8 cellular contexts compared by ENCODE assay signal in genomic region chr3:111978833-111979688, GRCh38. TPM values are rescaled to one million over a fixed set of nuclear protein-coding genes. Genes with fewer than 3 reads are reported as not detected.
DNase-seq lines count a peak whose midpoint lies in the region; ATAC-seq and TF ChIP-seq lines count a peak whose summit lies in the region.

ABHD10 (plus strand) TSS chr3:111979026; CDS start chr3:111979062, 36 bp downstream.

- peaks cover 52% of the 10 kb centered on the region for H3K4me1 Mint-ChIP-seq in activated T-helper 1 cell treated with anti-CD3 and anti-CD28 coated beads, Interleukin-12 subunit alpha, Interleukin-12 subunit beta, Interleukin-2, Interleukin-4 antibody, amounts not matched to agents 30 ng/mL and 10 ng/mL and 1 ng/mL, durations not matched to agents 14 hours and 24 hours and 36 hours (ENCODE audit: low read depth)
- H3K4me1 Mint-ChIP-seq in naive thymus-derived CD4-positive, alpha-beta T cell: peaks cover 20 to 57% (median 47%) of the 10 kb centered on the region in 7 donors
- peaks cover 7 to 21% of the 10 kb centered on the region in 2 donors for H3K4me1 Mint-ChIP-seq in stimulated activated naive B cell treated with anti-CD40 and anti-IgM and Interleukin-4, amounts not matched to agents 10 μg/mL and 1 μg/mL and 100 μg/mL, for 72 hours

- H3K27me3 Mint-ChIP-seq in activated T-helper 1 cell treated with anti-CD3 and anti-CD28 coated beads, Interleukin-12 subunit alpha, Interleukin-12 subunit beta, Interleukin-2, Interleukin-4 antibody, amounts not matched to agents 30 ng/mL and 10 ng/mL and 1 ng/mL, durations not matched to agents 14 hours and 24 hours and 36 hours (ENCODE audit: insufficient read depth): peaks cover 13% of the 10 kb centered on the region
- H3K27me3 Mint-ChIP-seq in naive thymus-derived CD4-positive, alpha-beta T cell: peaks cover 0 to 24% (median 0%) of the 10 kb centered on the region in 5 donors
- no peaks in the 10 kb centered on the region for H3K27me3 Mint-ChIP-seq in stimulated activated naive B cell treated with anti-CD40 and anti-IgM and Interleukin-4, amounts not matched to agents 10 μg/mL and 1 μg/mL and 100 μg/mL, for 72 hours

- POLR2A ChIA-PET in naive thymus-derived CD4-positive, alpha-beta T cell (lab: Charles Lee): interaction anchor here (0.5 to 2.3 kb wide), 20 partner anchors 8 to 312 kb away, joined by 3 to 13 read pairs (median 4); partner anchors contain the start of gene PHLDB2

- TF ChIP-seq CTCF in KMS-11 (conservative IDR thresholded peaks at IDR 0.05; ENCODE audit: low read depth, low read length): no peak
- no peak for TF ChIP-seq CTCF in fibroblast of lung (conservative IDR thresholded peaks at IDR 0.05 in 1 of 2, IDR thresholded peaks at IDR 0.05 in 1 of 2; ENCODE audit: low read depth in 1 of 2, low read length in 2 of 2)

- H3K9me3 Mint-ChIP-seq in activated T-helper 1 cell treated with anti-CD3 and anti-CD28 coated beads, Interleukin-12 subunit alpha, Interleukin-12 subunit beta, Interleukin-2, Interleukin-4 antibody, amounts not matched to agents 30 ng/mL and 10 ng/mL and 1 ng/mL, durations not matched to agents 14 hours and 24 hours and 36 hours: no peaks in the 10 kb centered on the region
- peaks cover 0 to 4% (median 0%) of the 10 kb centered on the region in 11 donors for H3K9me3 Mint-ChIP-seq in naive thymus-derived CD4-positive, alpha-beta T cell
- no peaks in the 10 kb centered on the region for H3K9me3 Mint-ChIP-seq in stimulated activated naive B cell treated with anti-CD40 and anti-IgM and Interleukin-4, amounts not matched to agents 10 μg/mL and 1 μg/mL and 100 μg/mL, for 72 hours

- H3K27ac ChIP-seq in KMS-11 (peak within 1 kb of the TSS; percentile 58), fibroblast of lung (ENCODE audit: insufficient read depth, low read length) (peak within 1 kb of the TSS; percentile 42)
- H3K27ac ChIP-seq in naive thymus-derived CD4-positive, alpha-beta T cell (ENCODE audit: low read depth, low read length): peak within 1 kb of the TSS; percentile 75

- H3K4me3 ChIP-seq in KMS-11 (IDR thresholded peaks at IDR 0.05; ENCODE audit: insufficient read depth, low read depth, low read length) (peak within 1 kb of the TSS; percentile 66), fibroblast of lung (replicated peaks in 1 of 4; ENCODE audit: control extremely low read depth in 1 of 4, insufficient read depth in 1 of 4, low read depth in 3 of 4, low read length in 4 of 4) (peak within 1 kb of the TSS; percentile 63 to 89 (median 80))
- H3K4me3 ChIP-seq in naive thymus-derived CD4-positive, alpha-beta T cell (ENCODE audit: low read length): peak within 1 kb of the TSS; percentile 83

- peak within 1 kb of the TSS; percentile 89 for H3K4me3 Mint-ChIP-seq in activated T-helper 1 cell treated with anti-CD3 and anti-CD28 coated beads, Interleukin-12 subunit alpha, Interleukin-12 subunit beta, Interleukin-2, Interleukin-4 antibody, amounts not matched to agents 30 ng/mL and 10 ng/mL and 1 ng/mL, durations not matched to agents 14 hours and 24 hours and 36 hours
- peak within 1 kb of the TSS; percentile 82 to 97 (median 92) for H3K4me3 Mint-ChIP-seq in naive thymus-derived CD4-positive, alpha-beta T cell
- H3K4me3 Mint-ChIP-seq in stimulated activated naive B cell treated with anti-CD40 and anti-IgM and Interleukin-4, amounts not matched to agents 10 μg/mL and 1 μg/mL and 100 μg/mL, for 72 hours: peak within 1 kb of the TSS; percentile 88 to 92

- H3K27ac Mint-ChIP-seq in activated T-helper 1 cell treated with anti-CD3 and anti-CD28 coated beads, Interleukin-12 subunit alpha, Interleukin-12 subunit beta, Interleukin-2, Interleukin-4 antibody, amounts not matched to agents 30 ng/mL and 10 ng/mL and 1 ng/mL, durations not matched to agents 14 hours and 24 hours and 36 hours: peak within 1 kb of the TSS; percentile 90
- H3K27ac Mint-ChIP-seq in naive thymus-derived CD4-positive, alpha-beta T cell: peak within 1 kb of the TSS; percentile 92 to 96 (median 94)
- peak within 1 kb of the TSS; percentile 97 for H3K27ac Mint-ChIP-seq in stimulated activated naive B cell treated with anti-CD40 and anti-IgM and Interleukin-4, amounts not matched to agents 10 μg/mL and 1 μg/mL and 100 μg/mL, for 72 hours

- intact Hi-C loops in activated T-helper 1 cell treated with anti-CD3 and anti-CD28 coated beads, Interleukin-12 subunit alpha, Interleukin-12 subunit beta, Interleukin-2, Interleukin-4 antibody, amounts not matched to agents 30 ng/mL and 10 ng/mL and 1 ng/mL, durations not matched to agents 14 hours and 24 hours and 36 hours (cut with micrococcal nuclease): loop anchor here (1.0 to 5.0 kb wide), 8 partner anchors 10 to 907 kb away; partner anchors contain the start of genes ATG3, NECTIN3 and SLC35A5
- intact Hi-C loops in naive thymus-derived CD4-positive, alpha-beta T cell (cut with micrococcal nuclease): loop anchor here (1.0 to 10.0 kb wide), 14 partner anchors 10 to 908 kb away; partner anchors contain the start of genes CD96 (in 2 of the 2), NECTIN3 (in 2 of the 2), SLC35A5 (in 2 of the 2) and C3orf52 (in 1 of the 2)

- ATAC-seq in GM21737 (IDR thresholded peaks at IDR 0.05; ENCODE audit: unreplicated experiment): peak; percentile 97
- ATAC-seq in naive thymus-derived CD4-positive, alpha-beta T cell: peak; percentile 95
- ATAC-seq in stimulated activated naive B cell treated with anti-CD40 and anti-IgM and Interleukin-4, amounts not matched to agents 10 μg/mL and 1 μg/mL and 100 μg/mL, for 72 hours (replicated peaks): peak; percentile 93

- H3K9ac ChIP-seq in KMS-11 (peak within 1 kb of the TSS; percentile 85), fibroblast of lung (ENCODE audit: insufficient read depth, low read length) (peak within 1 kb of the TSS; percentile 33)

- H3K4me1 ChIP-seq in KMS-11 (ENCODE audit: low read depth, poor library complexity, severe bottlenecking) (peaks cover 15% of the 10 kb centered on the region), fibroblast of lung (ENCODE audit: control insufficient read depth, extremely low read depth, insufficient read depth, low read length) (no peaks in the 10 kb centered on the region)
- H3K4me1 ChIP-seq in naive thymus-derived CD4-positive, alpha-beta T cell (ENCODE audit: control insufficient read depth in 2 of 2, insufficient read depth in 2 of 2, low read length in 2 of 2): peaks cover 16 to 24% of the 10 kb centered on the region in 2 donors

- peaks cover 28% of the 10 kb centered on the region; the same call in 1 of the 2 replicates for H3K79me2 ChIP-seq in KMS-11 (ENCODE audit: insufficient read depth, low read depth)
- H3K79me2 ChIP-seq in fibroblast of lung (ENCODE audit: control insufficient read depth, insufficient read depth, low read length): peaks cover 23% of the 10 kb centered on the region

- no peaks in the 10 kb centered on the region for H3K9me3 ChIP-seq in fibroblast of lung (ENCODE audit: control insufficient read depth, insufficient read depth, low read depth, low read length)
- no peaks in the 10 kb centered on the region for H3K9me3 ChIP-seq in naive thymus-derived CD4-positive, alpha-beta T cell (ENCODE audit: control insufficient read depth in 2 of 3, low read length in 3 of 3)

- peak within 1 kb of the TSS; percentile 63 for H3K4me2 ChIP-seq in KMS-11
- H3K4me2 ChIP-seq in fibroblast of lung (ENCODE audit: extremely low read depth, insufficient read depth, low read length): peak within 1 kb of the TSS; percentile 90

- no peaks in the 10 kb centered on the region for H3K36me3 ChIP-seq in KMS-11 (ENCODE audit: insufficient read depth)
- no peaks in the 10 kb centered on the region for H3K36me3 ChIP-seq in fibroblast of lung (ENCODE audit: control insufficient read depth, insufficient read depth, low read length)
- peaks cover 0 to 5% (median 0%) of the 10 kb centered on the region in 3 experiments for H3K36me3 ChIP-seq in naive thymus-derived CD4-positive, alpha-beta T cell (ENCODE audit: control insufficient read depth in 2 of 3, insufficient read depth in 3 of 3, low read length in 3 of 3)

- CTCF ChIA-PET in naive thymus-derived CD4-positive, alpha-beta T cell (lab: Charles Lee): interaction anchor here (0.8 to 3.3 kb wide), 7 partner anchors 10 to 261 kb away, joined by 3 to 22 read pairs (median 7); no protein-coding TSS in a partner anchor

- peak; percentile 93 for DNase-seq in DMS79 (lab: John Stamatoyannopoulos, UW)
- peak; percentile 95 for DNase-seq in RKO (ENCODE audit: low spot score)
- peak; percentile 93 for DNase-seq in activated T-helper 1 cell treated with anti-CD3 and anti-CD28 coated beads, Interleukin-12 subunit alpha, Interleukin-12 subunit beta, Interleukin-2, Interleukin-4 antibody, amounts not matched to agents 30 ng/mL and 10 ng/mL and 1 ng/mL, durations not matched to agents 14 hours and 24 hours and 36 hours (ENCODE audit: low spot score)
- DNase-seq in fibroblast of lung (ENCODE audit: low read depth in 2 of 2): peak; percentile 97 to 98
- DNase-seq in naive thymus-derived CD4-positive, alpha-beta T cell: peak; percentile 90 to 97 (median 93)
- peak; percentile 91 for DNase-seq in stimulated activated naive B cell treated with anti-CD40 and anti-IgM and Interleukin-4, amounts not matched to agents 10 μg/mL and 1 μg/mL and 100 μg/mL, for 72 hours

- H3K36me3 Mint-ChIP-seq in activated T-helper 1 cell treated with anti-CD3 and anti-CD28 coated beads, Interleukin-12 subunit alpha, Interleukin-12 subunit beta, Interleukin-2, Interleukin-4 antibody, amounts not matched to agents 30 ng/mL and 10 ng/mL and 1 ng/mL, durations not matched to agents 14 hours and 24 hours and 36 hours (ENCODE audit: low read depth): peaks cover 18% of the 10 kb centered on the region
- H3K36me3 Mint-ChIP-seq in naive thymus-derived CD4-positive, alpha-beta T cell: peaks cover 0 to 13% (median 4%) of the 10 kb centered on the region in 5 donors
- H3K36me3 Mint-ChIP-seq in stimulated activated naive B cell treated with anti-CD40 and anti-IgM and Interleukin-4, amounts not matched to agents 10 μg/mL and 1 μg/mL and 100 μg/mL, for 72 hours: peaks cover 0 to 2% of the 10 kb centered on the region in 2 donors

- H4K20me1 ChIP-seq in KMS-11 (ENCODE audit: insufficient read depth) (no peaks in the 10 kb centered on the region), fibroblast of lung (ENCODE audit: control insufficient read depth, extremely low read depth, insufficient read depth, low read length) (no peaks in the 10 kb centered on the region)

- H3K27me3 ChIP-seq in KMS-11 (ENCODE audit: insufficient read depth, low read depth) (no peaks in the 10 kb centered on the region), fibroblast of lung (ENCODE audit: control insufficient read depth, insufficient read depth, low read length) (no peaks in the 10 kb centered on the region)
- H3K27me3 ChIP-seq in naive thymus-derived CD4-positive, alpha-beta T cell (ENCODE audit: control insufficient read depth in 2 of 2, insufficient read depth in 2 of 2, low read length in 2 of 2): no peaks in the 10 kb centered on the region

- H2AFZ ChIP-seq in KMS-11 (ENCODE audit: low read depth) (peak within 1 kb of the TSS; percentile 84), fibroblast of lung (ENCODE audit: low read length) (peak within 1 kb of the TSS; percentile 98)

RNA-seq across cellular contexts. Expression of gene ABHD10, which starts in this region (rescaled TPM):
- 37.7 and 42.9 TPM in 2 replicates for total RNA-seq in activated T-helper 1 cell treated with anti-CD3 and anti-CD28 coated beads, Interleukin-12 subunit alpha, Interleukin-12 subunit beta, Interleukin-2, Interleukin-4 antibody, amounts not matched to agents 30 ng/mL and 10 ng/mL and 1 ng/mL, durations not matched to agents 14 hours and 24 hours and 36 hours
- total RNA-seq in fibroblast of lung: 38.5 and 48.6 TPM in 2 replicates
- 29.8 and 31.2 TPM in 2 replicates for polyA plus RNA-seq in fibroblast of lung
- 14.5 and 21.1 TPM in 2 replicates for polyA plus RNA-seq in fibroblast of lung (2012)
- polyA minus RNA-seq in fibroblast of lung (ENCODE audit: low replicate concordance): 1.5 and 4.5 TPM in 2 replicates
- 10 to 100 TPM; 18.4 to 43.6 (median 34.9) TPM for total RNA-seq in naive thymus-derived CD4-positive, alpha-beta T cell
- polyA plus RNA-seq in naive thymus-derived CD4-positive, alpha-beta T cell: 10 to 100 TPM; 37.8 to 44.5 TPM

Comparison
In these comparisons a context has a peak if more than half of its experiments do, and no peak if none do; other contexts are left out.
1. Peak in every context shown above with its lines: DNase-seq, ATAC-seq, H3K4me3 ChIP-seq and H3K27ac ChIP-seq.